1 cellular context compared by ENCODE assay signal in genomic region chr1:174789399-174789798, GRCh38.
TF ChIP-seq lines count a peak whose summit lies in the region.

No MANE protein-coding gene starts in this region.

TF ChIP-seq in HepG2, 621 proteins besides CTCF, POLR2A, EP300 and RAD21 (continued from another document):
- TF ChIP-seq CREB3 (CRISPR knock-in tag; IDR thresholded peaks at IDR 0.05) (no peak), FOXA3 (CRISPR knock-in tag; IDR thresholded peaks at IDR 0.05) (no peak), DNMT1 (CRISPR knock-in tag; IDR thresholded peaks at IDR 0.05) (no peak), RCOR2 (CRISPR knock-in tag; IDR thresholded peaks at IDR 0.05) (no peak)
TF ChIP-seq in HepG2: peak in this region for 0.
